9 cellular contexts compared by ENCODE assay signal in the genomic region with DNA sequence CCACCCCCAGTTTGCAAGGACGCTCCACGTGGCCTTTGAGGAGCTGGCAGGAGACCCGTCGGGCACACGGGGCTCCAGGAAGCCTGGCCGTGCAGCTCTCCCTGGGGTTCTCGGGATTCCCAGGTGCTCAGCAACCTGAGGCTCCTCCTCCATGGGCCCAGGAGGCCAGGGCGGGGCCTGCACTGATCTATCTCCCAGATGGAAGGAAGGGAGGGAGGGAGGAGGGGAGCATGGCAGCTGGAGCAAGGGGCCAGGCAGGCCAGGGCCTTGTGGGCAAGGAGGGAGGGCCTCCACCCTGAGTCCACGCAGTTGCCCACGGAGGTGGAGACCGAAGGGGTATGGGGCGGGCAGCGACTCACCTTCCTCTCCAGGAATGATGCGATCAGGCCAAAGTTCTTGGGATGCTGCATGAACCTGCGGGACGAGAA.
DNase-seq lines count a peak whose midpoint lies in the region; ATAC-seq, FAIRE-seq and TF ChIP-seq lines count a peak whose summit lies in the region.
"Had no signal": no experiment of that assay in that cellular context is flagged by ENCODE, and none has a peak within 500 bp of the region (broad histone marks: within the 10 kb centered on the region; RNA-seq: fewer than 3 reads in every experiment).

No MANE protein-coding gene starts in this region.

- H3K27me3 ChIP-seq in left lung: no peaks in the 10 kb centered on the region

- no peaks in the 10 kb centered on the region for H3K4me1 Mint-ChIP-seq in stimulated activated naive B cell treated with anti-CD40 and anti-IgM and Interleukin-4, amounts not matched to agents 10 μg/mL and 1 μg/mL and 100 μg/mL, for 72 hours

- H3K27ac ChIP-seq in left lung: peak overlapping the region; percentile 81 to 90

- peaks cover 19 to 42% of the 10 kb centered on the region in 2 donors for H3K4me1 ChIP-seq in left lung

- H3K9me3 ChIP-seq in left lung: no peaks in the 10 kb centered on the region

- TF ChIP-seq CTCF in astrocyte of the spinal cord (IDR thresholded peaks at IDR 0.05; ENCODE audit: low read depth, low read length) (no peak), left lung (IDR thresholded peaks at IDR 0.05) (no peak)

- peak overlapping the region; percentile 20 for H3K4me3 ChIP-seq in astrocyte of the spinal cord (ENCODE audit: low read depth, low read length)
- peak overlapping the region in 1 of 2 donors; percentile 24 for H3K4me3 ChIP-seq in left lung

- intact Hi-C loops in left lung (cut with DNase I): no loop called here

- FAIRE-seq in urothelium cell line (lab: Jason Lieb, UNC): no peak
- no peak for FAIRE-seq in GM12892 (lab: Jason Lieb, UNC)

- in situ Hi-C loops in astrocyte of the spinal cord (cut with HindIII; ENCODE audit: low sequenced_read_pairs): no loop called here

- H3K27ac Mint-ChIP-seq in stimulated activated naive B cell treated with anti-CD40 and anti-IgM and Interleukin-4, amounts not matched to agents 10 μg/mL and 1 μg/mL and 100 μg/mL, for 72 hours: no peak overlapping the region

- peaks cover 64 to 80% of the 10 kb centered on the region in 2 donors for H3K36me3 Mint-ChIP-seq in stimulated activated naive B cell treated with anti-CD40 and anti-IgM and Interleukin-4, amounts not matched to agents 10 μg/mL and 1 μg/mL and 100 μg/mL, for 72 hours

- no peaks in the 10 kb centered on the region for H3K9me3 Mint-ChIP-seq in stimulated activated naive B cell treated with anti-CD40 and anti-IgM and Interleukin-4, amounts not matched to agents 10 μg/mL and 1 μg/mL and 100 μg/mL, for 72 hours
- H3K9me3 Mint-ChIP-seq: nephron had no signal

- peaks cover 0 to 98% of the 10 kb centered on the region in 2 donors for H3K36me3 ChIP-seq in left lung

- H3K27me3 Mint-ChIP-seq in stimulated activated naive B cell treated with anti-CD40 and anti-IgM and Interleukin-4, amounts not matched to agents 10 μg/mL and 1 μg/mL and 100 μg/mL, for 72 hours: no peaks in the 10 kb centered on the region

- TF ChIP-seq POLR2A in GM12892 (IDR thresholded peaks at IDR 0.05; ENCODE audit: low read depth, low read length): no peak

- peak; percentile 11 for DNase-seq in NCI-H2029 (lab: John Stamatoyannopoulos, UW)
- no peak for DNase-seq in NCI-H2029 treated with DMSO at 0.1 percent for 48 hours (lab: John Stamatoyannopoulos, UW)
- DNase-seq in astrocyte of the spinal cord (ENCODE audit: low read depth, low spot score): no peak
- peak in 1 of 2 donors; percentile 67 for DNase-seq in left lung
- DNase-seq in urothelium cell line (ENCODE audit: low spot score): peak; percentile 50
- DNase-seq in stimulated activated naive B cell treated with anti-CD40 and anti-IgM and Interleukin-4, amounts not matched to agents 10 μg/mL and 1 μg/mL and 100 μg/mL, for 72 hours: no peak
- no peak for DNase-seq in GM12892 (ENCODE audit: insufficient read length)

- ATAC-seq in left lung (peak; percentile 64), HG02973 (IDR thresholded peaks at IDR 0.05; ENCODE audit: unreplicated experiment) (no peak)
- no peak for ATAC-seq in stimulated activated naive B cell treated with anti-CD40 and anti-IgM and Interleukin-4, amounts not matched to agents 10 μg/mL and 1 μg/mL and 100 μg/mL, for 72 hours (replicated peaks)

- H3K4me3 Mint-ChIP-seq in stimulated activated naive B cell treated with anti-CD40 and anti-IgM and Interleukin-4, amounts not matched to agents 10 μg/mL and 1 μg/mL and 100 μg/mL, for 72 hours: no peak overlapping the region
- H3K4me3 Mint-ChIP-seq: nephron had no signal

Comparison
In these comparisons a context has a peak if more than half of its experiments do, and no peak if none do; other contexts are left out.
1. DNase-seq: peak in NCI-H2029 (single experiment) and urothelium cell line (single experiment); none in NCI-H2029 treated with DMSO at 0.1 percent for 48 hours (single experiment), astrocyte of the spinal cord (single experiment), stimulated activated naive B cell treated with anti-CD40 and anti-IgM and Interleukin-4, amounts not matched to agents 10 μg/mL and 1 μg/mL and 100 μg/mL, for 72 hours (single experiment) and GM12892 (single experiment).